ENCODE assay signal across 18 cellular contexts in genomic region chr10:114962441-114962840, GRCh38.
"Had no signal": no experiment of that assay in that cellular context is flagged by ENCODE, and none has a peak within 500 bp of the region (broad histone marks: within the 10 kb centered on the region; RNA-seq: fewer than 3 reads in every experiment).

No MANE protein-coding gene starts in this region.

- H3K9me3 ChIP-seq: lower lobe of right lung had no signal

- H3K4me2 ChIP-seq: hepatocyte had no signal

- H3K9me3 Mint-ChIP-seq: activated naive CD8-positive, alpha-beta T cell treated with anti-CD3 and anti-CD28 coated beads, Interleukin-2, amount 10 ng/mL, durations not matched to agents 7 days and 5 days; activated T-helper 17 cell treated with anti-CD3 and anti-CD28 coated beads, Interleukin-2, amount 50 U/mL, for 72 hours had no signal

- DNase-seq: activated CD4-positive, alpha-beta T cell treated with anti-CD3 and anti-CD28 coated beads for 48 hours; activated CD4-positive, CD25-positive, alpha-beta regulatory T cell; activated CD8-positive, alpha-beta T cell treated with anti-CD3 and anti-CD28 coated beads for 36 hours; activated naive CD4-positive, alpha-beta T cell; activated naive CD8-positive, alpha-beta T cell treated with anti-CD3 and anti-CD28 coated beads, Interleukin-2, amount 10 ng/mL, durations not matched to agents 7 days and 5 days; activated T-cell treated with anti-CD3 and anti-CD28 coated beads, Interleukin-2, amount 50 U/mL, for 1 hour; amygdala; caudate nucleus; lower lobe of right lung; nephron progenitor cell; nucleus accumbens; retina; stimulated activated naive CD8-positive, alpha-beta T cell treated with anti-CD3 and anti-CD28 coated beads, Interleukin-15, Interleukin-2, amounts not matched to agents 100 U/mL and 50 U/mL, for 24 hours; substantia nigra; T1000 had no signal

- H3K4me1 ChIP-seq: lower lobe of right lung, tibial nerve had no signal

- H2AFZ ChIP-seq: hepatocyte had no signal

- H3K27ac Mint-ChIP-seq: activated CD8-positive, alpha-beta T cell treated with anti-CD3 and anti-CD28 coated beads for 36 hours; activated naive CD8-positive, alpha-beta T cell treated with anti-CD3 and anti-CD28 coated beads, Interleukin-2, amount 10 ng/mL, durations not matched to agents 7 days and 5 days; activated T-helper 17 cell treated with anti-CD3 and anti-CD28 coated beads, Interleukin-2, amount 50 U/mL, for 72 hours; nephron progenitor cell had no signal

- H3K27me3 Mint-ChIP-seq: activated CD8-positive, alpha-beta T cell treated with anti-CD3 and anti-CD28 coated beads for 36 hours; activated naive CD8-positive, alpha-beta T cell treated with anti-CD3 and anti-CD28 coated beads, Interleukin-2, amount 10 ng/mL, durations not matched to agents 7 days and 5 days; activated T-helper 17 cell treated with anti-CD3 and anti-CD28 coated beads, Interleukin-2, amount 50 U/mL, for 72 hours had no signal

- H3K4me3 ChIP-seq: hepatocyte, lower lobe of right lung, tibial nerve had no signal

- H3K4me1 Mint-ChIP-seq: activated T-helper 17 cell treated with anti-CD3 and anti-CD28 coated beads, Interleukin-2, amount 50 U/mL, for 72 hours had no signal

- H3K4me3 Mint-ChIP-seq: activated CD8-positive, alpha-beta T cell treated with anti-CD3 and anti-CD28 coated beads for 36 hours; activated naive CD8-positive, alpha-beta T cell treated with anti-CD3 and anti-CD28 coated beads, Interleukin-2, amount 10 ng/mL, durations not matched to agents 7 days and 5 days; activated T-helper 17 cell treated with anti-CD3 and anti-CD28 coated beads, Interleukin-2, amount 50 U/mL, for 72 hours; nephron progenitor cell had no signal

- ATAC-seq: activated CD8-positive, alpha-beta T cell treated with anti-CD3 and anti-CD28 coated beads for 36 hours; activated T-helper 17 cell treated with anti-CD3 and anti-CD28 coated beads, Interleukin-2, amount 50 U/mL, for 72 hours; lower lobe of right lung; stimulated activated naive CD8-positive, alpha-beta T cell treated with anti-CD3 and anti-CD28 coated beads, Interleukin-15, Interleukin-2, amounts not matched to agents 100 U/mL and 50 U/mL, for 24 hours had no signal

- H3K27ac ChIP-seq: hepatocyte, lower lobe of right lung, tibial nerve had no signal

- H3K27me3 ChIP-seq: hepatocyte, tibial nerve had no signal
